In the genomic region with DNA sequence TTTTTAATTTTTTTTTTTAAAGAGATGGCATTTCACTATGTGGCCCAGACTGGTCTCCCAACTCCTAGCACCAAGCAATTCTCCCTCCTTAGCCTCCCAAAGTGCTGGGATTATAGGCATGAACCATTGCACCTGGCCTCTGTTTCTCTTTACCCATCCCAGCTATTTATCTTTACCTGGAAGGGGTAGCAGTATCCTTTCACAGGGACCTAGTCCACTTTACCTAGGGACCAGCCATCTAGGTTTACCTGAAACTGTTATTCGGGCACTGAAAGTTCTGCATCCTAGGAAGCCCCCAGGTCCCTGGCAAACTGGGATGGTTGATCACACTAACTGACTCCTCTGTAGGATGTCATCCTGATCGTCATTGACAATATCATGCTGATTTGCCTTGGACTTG, we compare ENCODE assay signal across 18 cellular contexts. TPM values are rescaled to one million over a fixed set of nuclear protein-coding genes. Genes with fewer than 3 reads are reported as not detected.
DNase-seq lines count a peak whose midpoint lies in the region; ATAC-seq and TF ChIP-seq lines count a peak whose summit lies in the region.
"Had no signal": no experiment of that assay in that cellular context is flagged by ENCODE, and none has a peak within 500 bp of the region (broad histone marks: within the 10 kb centered on the region; RNA-seq: fewer than 3 reads in every experiment).

No MANE protein-coding gene starts in this region.

- DNase-seq in natural killer cell = no peak
- DNase-seq in natural killer cell treated with Interleukin-12 subunit alpha and Interleukin-12 subunit beta and Interleukin-15 and Interleukin-18, amount 100 ng/mL, for 72 hours (ENCODE audit: low spot score) = no peak
- no peak for DNase-seq in central memory CD8-positive, alpha-beta T cell (ENCODE audit: low spot score in 2 of 2)
- no peak for DNase-seq in NCI-H524 treated with DMSO at 0.1 percent for 48 hours (lab: John Stamatoyannopoulos, UW)
- DNase-seq in lower lobe of right lung = no peak
- DNase-seq in activated gamma-delta T cell treated with Interleukin-2 at 50 U/mL for 16 hours = no peak
- DNase-seq: Calu3, DND-41, EL, GOT3, H7 had no signal

- peaks cover 13 to 15% of the 10 kb centered on the region in 2 donors for H3K27me3 Mint-ChIP-seq in natural killer cell (ENCODE audit: low read depth in 2 of 2)
- peaks cover 10 to 13% of the 10 kb centered on the region in 2 donors for H3K27me3 Mint-ChIP-seq in natural killer cell treated with Interleukin-12 subunit alpha and Interleukin-12 subunit beta and Interleukin-15 and Interleukin-18, amount 100 ng/mL, for 72 hours
- no peaks in the 10 kb centered on the region for H3K27me3 Mint-ChIP-seq in central memory CD8-positive, alpha-beta T cell

- H3K27ac Mint-ChIP-seq in natural killer cell = no peak overlapping the region
- no peak overlapping the region for H3K27ac Mint-ChIP-seq in natural killer cell treated with Interleukin-12 subunit alpha and Interleukin-12 subunit beta and Interleukin-15 and Interleukin-18, amount 100 ng/mL, for 72 hours
- H3K27ac Mint-ChIP-seq in central memory CD8-positive, alpha-beta T cell (ENCODE audit: low read depth) = no peak overlapping the region
- H3K27ac Mint-ChIP-seq: B cell had no signal

- CTCF ChIA-PET in HEK293 (lab: Yijun Ruan, JAX) = interaction anchor here (0.6 to 1.4 kb wide), 2 partner anchors 34 to 47 kb away, joined by 4 to 9 read pairs; no protein-coding TSS in a partner anchor

- H3K36me3 Mint-ChIP-seq in natural killer cell = no peaks in the 10 kb centered on the region
- H3K36me3 Mint-ChIP-seq in natural killer cell treated with Interleukin-12 subunit alpha and Interleukin-12 subunit beta and Interleukin-15 and Interleukin-18, amount 100 ng/mL, for 72 hours = no peaks in the 10 kb centered on the region
- peaks cover 5% of the 10 kb centered on the region for H3K36me3 Mint-ChIP-seq in central memory CD8-positive, alpha-beta T cell (ENCODE audit: insufficient read depth)

- H3K27ac ChIP-seq in HEK293 (ENCODE audit: extremely low read depth, low read depth, low read length) = no peak overlapping the region
- no peak overlapping the region for H3K27ac ChIP-seq in lower lobe of right lung

- intact Hi-C loops in natural killer cell (cut with micrococcal nuclease) (no loop called here), lower lobe of right lung (cut with DNase I) (no loop called here)

- H3K4me3 ChIP-seq in HEK293 (ENCODE audit: low read depth, low read length) (no peak overlapping the region), lower lobe of right lung (no peak overlapping the region)
- H3K4me3 ChIP-seq: BLaER1 treated with 17β-estradiol and CSF1 and Interleukin-3, amounts not matched to agents 10 nM and 100 nM; GM12878 had no signal

- POLR2A ChIA-PET in HEK293 (lab: Yijun Ruan, JAX) = no interaction called here

- H3K4me1 ChIP-seq in HEK293 (ENCODE audit: control insufficient read depth, insufficient read depth, low read length) (no peaks in the 10 kb centered on the region), lower lobe of right lung (peaks cover 10% of the 10 kb centered on the region)

- peak overlapping the region; percentile 6 for H3K4me3 Mint-ChIP-seq in natural killer cell
- H3K4me3 Mint-ChIP-seq in natural killer cell treated with Interleukin-12 subunit alpha and Interleukin-12 subunit beta and Interleukin-15 and Interleukin-18, amount 100 ng/mL, for 72 hours = no peak overlapping the region
- H3K4me3 Mint-ChIP-seq in central memory CD8-positive, alpha-beta T cell = peak overlapping the region; percentile 18
- H3K4me3 Mint-ChIP-seq: B cell had no signal

- H3K4me1 Mint-ChIP-seq in natural killer cell = peaks cover 15 to 21% of the 10 kb centered on the region in 2 donors
- H3K4me1 Mint-ChIP-seq in natural killer cell treated with Interleukin-12 subunit alpha and Interleukin-12 subunit beta and Interleukin-15 and Interleukin-18, amount 100 ng/mL, for 72 hours (ENCODE audit: low read depth in 2 of 2) = peaks cover 14 to 17% of the 10 kb centered on the region in 2 donors
- peaks cover 21% of the 10 kb centered on the region for H3K4me1 Mint-ChIP-seq in central memory CD8-positive, alpha-beta T cell

- no peaks in the 10 kb centered on the region for H3K27me3 ChIP-seq in lower lobe of right lung (ENCODE audit: low read depth)
- H3K27me3 ChIP-seq: BLaER1 treated with 17β-estradiol and CSF1 and Interleukin-3, amounts not matched to agents 10 nM and 100 nM had no signal

- no peaks in the 10 kb centered on the region for H3K36me3 ChIP-seq in HEK293 (ENCODE audit: control insufficient read depth in 2 of 2, insufficient read depth in 1 of 2, low read length in 2 of 2)
- H3K36me3 ChIP-seq in lower lobe of right lung = no peaks in the 10 kb centered on the region
- H3K36me3 ChIP-seq: BLaER1 treated with 17β-estradiol and CSF1 and Interleukin-3, amounts not matched to agents 10 nM and 100 nM had no signal

- no peaks in the 10 kb centered on the region for H3K9me3 Mint-ChIP-seq in natural killer cell
- no peaks in the 10 kb centered on the region for H3K9me3 Mint-ChIP-seq in natural killer cell treated with Interleukin-12 subunit alpha and Interleukin-12 subunit beta and Interleukin-15 and Interleukin-18, amount 100 ng/mL, for 72 hours
- no peaks in the 10 kb centered on the region for H3K9me3 Mint-ChIP-seq in central memory CD8-positive, alpha-beta T cell

- ATAC-seq in natural killer cell (no peak), lower lobe of right lung (no peak)
- ATAC-seq in natural killer cell treated with Interleukin-12 subunit alpha and Interleukin-12 subunit beta and Interleukin-15 and Interleukin-18, amount 100 ng/mL, for 72 hours = no peak
- no peak for ATAC-seq in central memory CD8-positive, alpha-beta T cell (replicated peaks; ENCODE audit: extremely low read depth, poor library complexity, severe bottlenecking)
- ATAC-seq: HCT116 had no signal

- TF ChIP-seq CTCF in natural killer cell (IDR thresholded peaks at IDR 0.05) (no peak), HEK293 (tag by site-specific recombination; IDR thresholded peaks at IDR 0.05) (no peak), lower lobe of right lung (IDR thresholded peaks at IDR 0.05) (no peak)

- H3K9me3 ChIP-seq in HEK293 (ENCODE audit: control insufficient read depth, insufficient read depth, low read depth, low read length) (no peaks in the 10 kb centered on the region), lower lobe of right lung (no peaks in the 10 kb centered on the region)

TF ChIP-seq in HEK293, 187 proteins besides CTCF, POLR2A, EP300 and RAD21:
- TF ChIP-seq, protein P1, sequence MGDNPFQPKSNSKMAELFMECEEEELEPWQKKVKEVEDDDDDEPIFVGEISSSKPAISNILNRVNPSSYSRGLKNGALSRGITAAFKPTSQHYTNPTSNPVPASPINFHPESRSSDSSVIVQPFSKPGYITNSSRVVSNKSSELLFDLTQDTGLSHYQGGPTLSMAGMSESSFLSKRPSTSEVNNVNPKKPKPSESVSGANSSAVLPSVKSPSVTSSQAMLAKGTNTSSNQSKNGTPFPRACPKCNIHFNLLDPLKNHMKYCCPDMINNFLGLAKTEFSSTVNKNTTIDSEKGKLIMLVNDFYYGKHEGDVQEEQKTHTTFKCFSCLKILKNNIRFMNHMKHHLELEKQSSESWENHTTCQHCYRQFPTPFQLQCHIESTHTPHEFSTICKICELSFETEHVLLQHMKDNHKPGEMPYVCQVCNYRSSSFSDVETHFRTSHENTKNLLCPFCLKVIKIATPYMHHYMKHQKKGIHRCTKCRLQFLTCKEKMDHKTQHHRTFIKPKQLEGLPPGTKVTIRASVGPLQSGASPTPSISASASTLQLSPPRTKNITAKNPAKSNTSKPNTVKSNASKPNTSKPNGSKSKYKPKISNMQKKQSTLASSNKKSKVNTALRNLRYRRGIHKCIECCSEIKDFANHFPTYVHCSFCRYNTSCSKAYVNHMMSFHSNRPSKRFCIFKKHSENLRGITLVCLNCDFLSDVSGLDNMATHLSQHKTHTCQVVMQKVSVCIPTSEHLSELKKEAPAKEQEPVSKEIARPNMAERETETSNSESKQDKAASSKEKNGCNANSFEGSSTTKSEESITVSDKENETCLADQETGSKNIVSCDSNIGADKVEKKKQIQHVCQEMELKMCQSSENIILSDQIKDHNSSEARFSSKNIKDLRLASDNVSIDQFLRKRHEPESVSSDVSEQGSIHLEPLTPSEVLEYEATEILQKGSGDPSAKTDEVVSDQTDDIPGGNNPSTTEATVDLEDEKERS (tag by site-specific recombination; IDR thresholded peaks at IDR 0.05) = no peak
- peak; percentile 97 for TF ChIP-seq ZNF157 (tag by site-specific recombination; IDR thresholded peaks at IDR 0.05)
TF ChIP-seq in HEK293: peak in this region for 1.

RNA-seq across cellular contexts. Expression of a gene that starts 21.7 kb away (rescaled TPM):
- total RNA-seq in natural killer cell (10 to 100 TPM; 21.5 to 32.6 (median 22.2) TPM), lower lobe of right lung (22.9 TPM)
- 10 to 100 TPM; 45.2 to 49.4 TPM for total RNA-seq in natural killer cell treated with Interleukin-12 subunit alpha and Interleukin-12 subunit beta and Interleukin-15 and Interleukin-18, amount 100 ng/mL, for 72 hours

RNA-seq across cellular contexts. Expression of a gene that starts 33.6 kb away (rescaled TPM):
- under 1 TPM in 2 of 3 donors, not detected in 1; 0.12 to 0.13 TPM for total RNA-seq in natural killer cell
- not detected for total RNA-seq in natural killer cell treated with Interleukin-12 subunit alpha and Interleukin-12 subunit beta and Interleukin-15 and Interleukin-18, amount 100 ng/mL, for 72 hours
- total RNA-seq in lower lobe of right lung = 1.1 TPM
- total RNA-seq: A172, B cell had no signal

RNA-seq across cellular contexts. Expression of a gene that starts 38.3 kb away (rescaled TPM):
- total RNA-seq in natural killer cell (100 to 1,000 TPM; 140 to 173 (median 168) TPM), lower lobe of right lung (53.6 TPM)
- 100 to 1,000 TPM; 129 to 134 TPM for total RNA-seq in natural killer cell treated with Interleukin-12 subunit alpha and Interleukin-12 subunit beta and Interleukin-15 and Interleukin-18, amount 100 ng/mL, for 72 hours

RNA-seq across cellular contexts. Expression of a gene that starts 53.2 kb away (rescaled TPM):
- total RNA-seq in natural killer cell (1 to 10 TPM; 2.3 to 4.1 (median 3.9) TPM), lower lobe of right lung (1.7 TPM)
- 1 to 10 TPM; 2.4 to 4.2 TPM for total RNA-seq in natural killer cell treated with Interleukin-12 subunit alpha and Interleukin-12 subunit beta and Interleukin-15 and Interleukin-18, amount 100 ng/mL, for 72 hours
- total RNA-seq: G401 had no signal

RNA-seq across cellular contexts. Expression of a gene that starts 56.4 kb away (rescaled TPM):
- total RNA-seq in natural killer cell = 10 to 100 TPM; 25.9 to 46.4 (median 32.5) TPM
- 10 to 100 TPM; 10.1 to 25.2 TPM for total RNA-seq in natural killer cell treated with Interleukin-12 subunit alpha and Interleukin-12 subunit beta and Interleukin-15 and Interleukin-18, amount 100 ng/mL, for 72 hours
- total RNA-seq in lower lobe of right lung = 10.6 TPM
- total RNA-seq: G401 had no signal
